In genomic region chr10:20882091-20882490, GRCh38 we compare ENCODE assay signal across 9 cellular contexts. TPM values are rescaled to one million over a fixed set of nuclear protein-coding genes. Genes with fewer than 3 reads are reported as not detected.
"Had no signal": no experiment of that assay in that cellular context is flagged by ENCODE, and none has a peak within 500 bp of the region (broad histone marks: within the 10 kb centered on the region; RNA-seq: fewer than 3 reads in every experiment).

No MANE protein-coding gene starts in this region.

- H3K36me3 ChIP-seq: HAP-1 had no signal

- H3K4me2 ChIP-seq: KMS-11 had no signal

- DNase-seq: GM23248, GOT3, H7, IMR-90, KBM-7 had no signal

- ATAC-seq: HCT116 had no signal

- H3K4me3 ChIP-seq: GM23248, HAP-1 had no signal

- H3K9ac ChIP-seq: GM23248, KMS-11 had no signal

- H3K9me3 ChIP-seq: HAP-1 had no signal

- H3K27ac ChIP-seq: GM23248, HL-60, KMS-11 had no signal

- H2AFZ ChIP-seq: GM23248 had no signal

- H3K4me1 ChIP-seq: HAP-1 had no signal

RNA-seq across cellular contexts. Expression of gene NEBL, which starts 15.0 kb away (rescaled TPM):
- total RNA-seq: GM23248 had no signal
- polyA plus RNA-seq: GM23248 had no signal
